In genomic region chr5:96821260-96821916, GRCh38 we compare ENCODE assay signal across 20 cellular contexts. TPM values are rescaled to one million over a fixed set of nuclear protein-coding genes. Genes with fewer than 3 reads are reported as not detected.
DNase-seq lines count a peak whose midpoint lies in the region; ATAC-seq, FAIRE-seq and TF ChIP-seq lines count a peak whose summit lies in the region.
"Had no signal": no experiment of that assay in that cellular context is flagged by ENCODE, and none has a peak within 500 bp of the region (broad histone marks: within the 10 kb centered on the region; RNA-seq: fewer than 3 reads in every experiment).

No MANE protein-coding gene starts in this region.

- H3K4me1 ChIP-seq in BLaER1 treated with 17β-estradiol and CSF1 and Interleukin-3, amounts not matched to agents 10 nM and 100 nM: peaks cover 33 to 43% (median 40%) of the 10 kb centered on the region in 10 experiments
- peaks cover 12% of the 10 kb centered on the region for H3K4me1 ChIP-seq in astrocyte (ENCODE audit: insufficient read depth, low read length)
- peaks cover 8% of the 10 kb centered on the region for H3K4me1 ChIP-seq in mesenchymal stem cell (ENCODE audit: control insufficient read depth, insufficient read depth, low read depth, low read length)
- H3K4me1 ChIP-seq in uterus: no peaks in the 10 kb centered on the region
- H3K4me1 ChIP-seq in CD8-positive, alpha-beta memory T cell (ENCODE audit: insufficient read depth, low read length): peaks cover 53% of the 10 kb centered on the region

- peak overlapping the region; percentile 57 for H4K91ac ChIP-seq in mesenchymal stem cell (ENCODE audit: low read length)

- peaks cover 19% of the 10 kb centered on the region for H3K4me1 Mint-ChIP-seq in astrocyte (ENCODE audit: low read depth, unreplicated experiment)
- H3K4me1 Mint-ChIP-seq in CD8-positive, alpha-beta memory T cell: peaks cover 45 to 65% (median 56%) of the 10 kb centered on the region in 3 donors

- TF ChIP-seq CTCF in astrocyte (IDR thresholded peaks at IDR 0.05; ENCODE audit: insufficient read depth, low read depth, low read length) (no peak), uterus (IDR thresholded peaks at IDR 0.05) (no peak)

- TF ChIP-seq POLR2A in uterus (IDR thresholded peaks at IDR 0.05): no peak

- H2AK5ac ChIP-seq in mesenchymal stem cell (ENCODE audit: low read length, severe bottlenecking): peak overlapping the region; percentile 13

- no peak overlapping the region for H3K9ac ChIP-seq in BLaER1 treated with 17β-estradiol and CSF1 and Interleukin-3, amounts not matched to agents 10 nM and 100 nM
- no peak overlapping the region for H3K9ac ChIP-seq in astrocyte (ENCODE audit: low read length)
- H3K9ac ChIP-seq in mesenchymal stem cell (ENCODE audit: low read length): no peak overlapping the region

- CTCF ChIA-PET in CD8-positive, alpha-beta memory T cell (lab: Charles Lee): interaction anchor here (0.9 to 2.5 kb wide), 6 partner anchors 10 to 78 kb away, joined by 3 to 8 read pairs (median 3); partner anchors contain the start of gene ERAP1

- H2AFZ ChIP-seq in astrocyte (ENCODE audit: low read depth, low read length) (no peak overlapping the region), mesenchymal stem cell (ENCODE audit: low read depth, low read length) (no peak overlapping the region)

- peak overlapping the region; percentile 15 to 92 for H3K18ac ChIP-seq in mesenchymal stem cell (ENCODE audit: low read depth in 1 of 2, low read length in 2 of 2)

- peak overlapping the region; percentile 42 for H2BK120ac ChIP-seq in mesenchymal stem cell (ENCODE audit: low read depth, low read length)

- H2BK15ac ChIP-seq in mesenchymal stem cell (ENCODE audit: low read depth, poor library complexity, severe bottlenecking): no peak overlapping the region

- H3K36me3 Mint-ChIP-seq in astrocyte (ENCODE audit: low read depth, unreplicated experiment): no peaks in the 10 kb centered on the region
- H3K36me3 Mint-ChIP-seq in CD8-positive, alpha-beta memory T cell: no peaks in the 10 kb centered on the region

- DNase-seq in HS-5 (ENCODE audit: low read depth): peak; percentile 24
- no peak for DNase-seq in astrocyte (ENCODE audit: low read depth)
- peak; percentile 18 for DNase-seq in mesenchymal stem cell
- no peak for DNase-seq in uterus
- DNase-seq in CD8-positive, alpha-beta memory T cell: no peak
- no peak for DNase-seq in activated CD4-positive, CD25-positive, alpha-beta regulatory T cell treated with anti-CD3 and anti-CD28 coated beads, Interleukin-2, amount 50 U/mL, for 72 hours
- DNase-seq: activated CD4-positive, alpha-beta T cell treated with anti-CD3 and anti-CD28 coated beads for 4 hours; activated naive CD8-positive, alpha-beta T cell treated with anti-CD3 and anti-CD28 coated beads, Interleukin-2, amount 10 ng/mL, durations not matched to agents 7 days and 5 days; activated T-cell treated with anti-CD3 and anti-CD28 coated beads for 4 hours; effector CD4-positive, alpha-beta T cell; left lung; NCI-H2171 treated with DMSO at 0.1 percent for 48 hours; small intestine; T-helper 2 cell had no signal

- H3K4me3 Mint-ChIP-seq in astrocyte (ENCODE audit: unreplicated experiment): peak overlapping the region; percentile 12
- no peak overlapping the region for H3K4me3 Mint-ChIP-seq in CD8-positive, alpha-beta memory T cell
- H3K4me3 Mint-ChIP-seq: activated naive CD8-positive, alpha-beta T cell treated with anti-CD3 and anti-CD28 coated beads, Interleukin-2, amount 10 ng/mL, durations not matched to agents 7 days and 5 days; B cell had no signal

- no peak overlapping the region for H3K23ac ChIP-seq in mesenchymal stem cell (ENCODE audit: low read length in 2 of 2)

- no peak overlapping the region for H3K4ac ChIP-seq in mesenchymal stem cell (ENCODE audit: low read depth in 1 of 2, low read length in 2 of 2)

- H3K4me3 ChIP-seq in BLaER1 treated with 17β-estradiol and CSF1 and Interleukin-3, amounts not matched to agents 10 nM and 100 nM: no peak overlapping the region
- H3K4me3 ChIP-seq in astrocyte (ENCODE audit: insufficient read depth, low read depth, low read length) (no peak overlapping the region), mesenchymal stem cell (ENCODE audit: insufficient read depth in 1 of 2, low read depth in 1 of 2, low read length in 2 of 2) (no peak overlapping the region), uterus (no peak overlapping the region)
- H3K4me3 ChIP-seq in CD8-positive, alpha-beta memory T cell (ENCODE audit: low read length): no peak overlapping the region
- H3K4me3 ChIP-seq: cardiac muscle cell, left lung had no signal

- no peak for ATAC-seq in HG03139 (IDR thresholded peaks at IDR 0.05; ENCODE audit: unreplicated experiment)
- ATAC-seq: left lung had no signal

- H2BK5ac ChIP-seq in mesenchymal stem cell (ENCODE audit: low read depth, low read length, poor library complexity, severe bottlenecking): no peak overlapping the region

- no peaks in the 10 kb centered on the region for H4K20me1 ChIP-seq in BLaER1 treated with 17β-estradiol and CSF1 and Interleukin-3, amounts not matched to agents 10 nM and 100 nM
- H4K20me1 ChIP-seq in astrocyte (ENCODE audit: insufficient read depth, low read length): no peaks in the 10 kb centered on the region

- H3K36me3 ChIP-seq in BLaER1 treated with 17β-estradiol and CSF1 and Interleukin-3, amounts not matched to agents 10 nM and 100 nM: no peaks in the 10 kb centered on the region
- no peaks in the 10 kb centered on the region for H3K36me3 ChIP-seq in astrocyte (ENCODE audit: insufficient read depth, low read length)
- no peaks in the 10 kb centered on the region for H3K36me3 ChIP-seq in mesenchymal stem cell (ENCODE audit: control insufficient read depth in 1 of 2, insufficient read depth in 2 of 2, low read depth in 1 of 2, low read length in 2 of 2)
- H3K36me3 ChIP-seq in uterus: no peaks in the 10 kb centered on the region
- no peaks in the 10 kb centered on the region for H3K36me3 ChIP-seq in CD8-positive, alpha-beta memory T cell (ENCODE audit: insufficient read depth, low read length)
- H3K36me3 ChIP-seq: cardiac muscle cell, left lung had no signal

- POLR2A ChIA-PET in CD8-positive, alpha-beta memory T cell (lab: Charles Lee): interaction anchor here (2.5 kb wide), 1 partner anchor 13 kb away, joined by 10 read pairs; the partner anchor contains the start of gene ERAP1

- peak; percentile 49 for FAIRE-seq in astrocyte (lab: Jason Lieb, UNC)
- FAIRE-seq: small intestine had no signal

- 10% methylated on average over 2 of the region's 2 CpGs for WGBS in mesenchymal stem cell

- H3K27me3 Mint-ChIP-seq in astrocyte (ENCODE audit: low read depth, unreplicated experiment): peaks cover 4% of the 10 kb centered on the region
- no peaks in the 10 kb centered on the region for H3K27me3 Mint-ChIP-seq in CD8-positive, alpha-beta memory T cell

- peak overlapping the region; percentile 59 for H4K8ac ChIP-seq in mesenchymal stem cell (ENCODE audit: low read length)

- H3K27ac ChIP-seq in BLaER1 treated with 17β-estradiol and CSF1 and Interleukin-3, amounts not matched to agents 10 nM and 100 nM: peak overlapping the region in 1 of 11 experiments; percentile 18; a peak in 2 of 22 replicates
- no peak overlapping the region for H3K27ac ChIP-seq in astrocyte (ENCODE audit: low read depth, low read length)
- no peak overlapping the region for H3K27ac ChIP-seq in mesenchymal stem cell (ENCODE audit: low read length, poor library complexity, severe bottlenecking)
- no peak overlapping the region for H3K27ac ChIP-seq in uterus
- no peak overlapping the region for H3K27ac ChIP-seq in CD8-positive, alpha-beta memory T cell (ENCODE audit: low read depth, low read length)
- H3K27ac ChIP-seq: cardiac muscle cell, left lung, RWPE1 had no signal

- no peaks in the 10 kb centered on the region for H3K27me3 ChIP-seq in BLaER1 treated with 17β-estradiol and CSF1 and Interleukin-3, amounts not matched to agents 10 nM and 100 nM
- H3K27me3 ChIP-seq in astrocyte (ENCODE audit: insufficient read depth, low read length): no peaks in the 10 kb centered on the region
- no peaks in the 10 kb centered on the region for H3K27me3 ChIP-seq in mesenchymal stem cell (ENCODE audit: control insufficient read depth in 1 of 2, insufficient read depth in 1 of 2, low read length in 2 of 2)
- no peaks in the 10 kb centered on the region for H3K27me3 ChIP-seq in uterus
- no peaks in the 10 kb centered on the region for H3K27me3 ChIP-seq in CD8-positive, alpha-beta memory T cell (ENCODE audit: insufficient read depth, low read length, poor library complexity, severe bottlenecking)
- H3K27me3 ChIP-seq: cardiac muscle cell, left lung had no signal

- no peaks in the 10 kb centered on the region for H3K79me1 ChIP-seq in mesenchymal stem cell (replicated peaks; ENCODE audit: low read length, poor library complexity, severe bottlenecking)

- H3K79me2 ChIP-seq in astrocyte (ENCODE audit: insufficient read depth, low read length): no peaks in the 10 kb centered on the region

- intact Hi-C loops in uterus (cut with DNase I; ENCODE audit: low total_unique reads): no loop called here

- no peaks in the 10 kb centered on the region for H3K9me3 Mint-ChIP-seq in astrocyte (ENCODE audit: unreplicated experiment)
- no peaks in the 10 kb centered on the region for H3K9me3 Mint-ChIP-seq in CD8-positive, alpha-beta memory T cell
- H3K9me3 Mint-ChIP-seq: activated naive CD8-positive, alpha-beta T cell treated with anti-CD3 and anti-CD28 coated beads, Interleukin-2, amount 10 ng/mL, durations not matched to agents 7 days and 5 days had no signal

- peak overlapping the region; percentile 56 to 76 (median 71) for H3K4me2 ChIP-seq in BLaER1 treated with 17β-estradiol and CSF1 and Interleukin-3, amounts not matched to agents 10 nM and 100 nM
- H3K4me2 ChIP-seq in astrocyte (ENCODE audit: low read length) (no peak overlapping the region), mesenchymal stem cell (ENCODE audit: low read length, poor library complexity, severe bottlenecking) (no peak overlapping the region)

- H3K14ac ChIP-seq in mesenchymal stem cell (ENCODE audit: low read length in 2 of 2): no peak overlapping the region

- no peak overlapping the region for H3K27ac Mint-ChIP-seq in astrocyte (ENCODE audit: unreplicated experiment)
- peak overlapping the region in 2 of 8 donors; percentile 19 to 21 for H3K27ac Mint-ChIP-seq in CD8-positive, alpha-beta memory T cell
- H3K27ac Mint-ChIP-seq: activated naive CD8-positive, alpha-beta T cell treated with anti-CD3 and anti-CD28 coated beads, Interleukin-2, amount 10 ng/mL, durations not matched to agents 7 days and 5 days; B cell; progenitor cell of endocrine pancreas had no signal

- peaks cover 0 to 3% (median 0%) of the 10 kb centered on the region in 11 experiments; a peak in 2 of 22 replicates for H3K9me3 ChIP-seq in BLaER1 treated with 17β-estradiol and CSF1 and Interleukin-3, amounts not matched to agents 10 nM and 100 nM (replicated peaks in 1 of 11)
- H3K9me3 ChIP-seq in astrocyte (ENCODE audit: insufficient read depth, low read depth, low read length) (no peaks in the 10 kb centered on the region), mesenchymal stem cell (ENCODE audit: control insufficient read depth, low read length) (no peaks in the 10 kb centered on the region), uterus (no peaks in the 10 kb centered on the region)
- H3K9me3 ChIP-seq in CD8-positive, alpha-beta memory T cell (ENCODE audit: low read length): no peaks in the 10 kb centered on the region
- H3K9me3 ChIP-seq: left lung had no signal

- H2BK12ac ChIP-seq in mesenchymal stem cell (ENCODE audit: low read length in 2 of 2): no peak overlapping the region

RNA-seq across cellular contexts. Expression of gene ERAP1, which starts 13.6 kb away (rescaled TPM):
- 62.2 and 72.9 TPM in 2 replicates for total RNA-seq in astrocyte
- 94.5 TPM for polyA plus RNA-seq in mesenchymal stem cell (2013, experiment 1 of 2)
- 89.6 TPM for polyA plus RNA-seq in mesenchymal stem cell (2013, experiment 2 of 2)
- 10 to 100 TPM; 23.1 to 74.1 (median 37.2) TPM for total RNA-seq in uterus
- total RNA-seq in CD8-positive, alpha-beta memory T cell: 100 to 1,000 TPM in 1 of 2 experiments, 10 to 100 TPM in 1; 95.2 to 108 TPM
- polyA plus RNA-seq in CD8-positive, alpha-beta memory T cell: 63.2 TPM

RNA-seq across cellular contexts. Expression of gene ERAP2, which starts 54.9 kb away (rescaled TPM):
- 2.3 and 2.5 TPM in 2 replicates for total RNA-seq in astrocyte
- polyA plus RNA-seq in mesenchymal stem cell (2013, experiment 1 of 2): 40.5 TPM
- 41.4 TPM for polyA plus RNA-seq in mesenchymal stem cell (2013, experiment 2 of 2)
- total RNA-seq in uterus: 10 to 100 TPM in 3 of 4 donors, 1 to 10 TPM in 1; 9.5 to 29.2 (median 17.1) TPM
- 10 to 100 TPM; 37.0 to 41.4 TPM for total RNA-seq in CD8-positive, alpha-beta memory T cell
- polyA plus RNA-seq in CD8-positive, alpha-beta memory T cell: 128 TPM
- total RNA-seq: cardiac muscle cell, progenitor cell of endocrine pancreas had no signal

Comparison
In these comparisons a context has a peak if more than half of its experiments do, and no peak if none do; other contexts are left out.
1. H3K4me2 ChIP-seq: peak in BLaER1 treated with 17β-estradiol and CSF1 and Interleukin-3, amounts not matched to agents 10 nM and 100 nM (11 of 11); none in astrocyte (single experiment) and mesenchymal stem cell (single experiment).
2. DNase-seq: peak in HS-5 (single experiment) and mesenchymal stem cell (single experiment); none in astrocyte (single experiment), uterus (0 of 2), CD8-positive, alpha-beta memory T cell (0 of 5) and activated CD4-positive, CD25-positive, alpha-beta regulatory T cell treated with anti-CD3 and anti-CD28 coated beads, Interleukin-2, amount 50 U/mL, for 72 hours (single experiment).